ENCODE assay signal across 1 cellular context in genomic region chr21:41953249-41953830, GRCh38.
TF ChIP-seq lines count a peak whose summit lies in the region.

No MANE protein-coding gene starts in this region.

TF ChIP-seq in K562, 482 proteins besides CTCF, POLR2A, EP300 and RAD21 (continued from another document and continues in another):
- TF ChIP-seq, protein P1, sequence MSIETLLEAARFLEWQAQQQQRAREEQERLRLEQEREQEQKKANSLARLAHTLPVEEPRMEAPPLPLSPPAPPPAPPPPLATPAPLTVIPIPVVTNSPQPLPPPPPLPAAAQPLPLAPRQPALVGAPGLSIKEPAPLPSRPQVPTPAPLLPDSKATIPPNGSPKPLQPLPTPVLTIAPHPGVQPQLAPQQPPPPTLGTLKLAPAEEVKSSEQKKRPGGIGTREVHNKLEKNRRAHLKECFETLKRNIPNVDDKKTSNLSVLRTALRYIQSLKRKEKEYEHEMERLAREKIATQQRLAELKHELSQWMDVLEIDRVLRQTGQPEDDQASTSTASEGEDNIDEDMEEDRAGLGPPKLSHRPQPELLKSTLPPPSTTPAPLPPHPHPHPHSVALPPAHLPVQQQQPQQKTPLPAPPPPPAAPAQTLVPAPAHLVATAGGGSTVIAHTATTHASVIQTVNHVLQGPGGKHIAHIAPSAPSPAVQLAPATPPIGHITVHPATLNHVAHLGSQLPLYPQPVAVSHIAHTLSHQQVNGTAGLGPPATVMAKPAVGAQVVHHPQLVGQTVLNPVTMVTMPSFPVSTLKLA (conservative IDR thresholded peaks at IDR 0.05), result no peak
- TF ChIP-seq TBL1XR1 (IDR thresholded peaks at IDR 0.05; ENCODE audit: low read length in 2 of 2) (no peak), KDM2B (CRISPR knock-in tag; IDR thresholded peaks at IDR 0.05) (no peak), ATF7 (IDR thresholded peaks at IDR 0.05) (no peak), ERF (CRISPR knock-in tag; IDR thresholded peaks at IDR 0.05) (0 out of 2 replicates have a peak, but pooled peaks have one; percentile 46), BMI1 (IDR thresholded peaks at IDR 0.05; ENCODE audit: low read length) (no peak), NBN (IDR thresholded peaks at IDR 0.05; ENCODE audit: low read depth) (no peak), CBFB (CRISPR knock-in tag; IDR thresholded peaks at IDR 0.05) (no peak), FOXJ2 (tag; IDR thresholded peaks at IDR 0.05) (no peak), SRSF9 (IDR thresholded peaks at IDR 0.05; ENCODE audit: borderline replicate concordance, low read depth, low read length) (no peak), MTA3 (IDR thresholded peaks at IDR 0.05; ENCODE audit: borderline replicate concordance) (peak; percentile 15; the same call in 1 of the 2 replicates), ZKSCAN8 (CRISPR knock-in tag; IDR thresholded peaks at IDR 0.05) (no peak), CTBP1 (IDR thresholded peaks at IDR 0.05; ENCODE audit: borderline replicate concordance) (peak; percentile 20; the same call in 1 of the 2 replicates), RBM34 (IDR thresholded peaks at IDR 0.05; ENCODE audit: borderline replicate concordance, insufficient read depth, low read length) (0 out of 2 replicates have a peak, but pooled peaks have one; percentile 60), ZNF696 (CRISPR knock-in tag; conservative IDR thresholded peaks at IDR 0.05) (no peak), POLR2G (IDR thresholded peaks at IDR 0.05; ENCODE audit: low read depth, low read length) (peak; percentile 46), FOXM1 (IDR thresholded peaks at IDR 0.05; ENCODE audit: low read depth) (no peak), FOXM1 (CRISPR knock-in tag; IDR thresholded peaks at IDR 0.05; ENCODE audit: low read depth) (no peak), GABPB1 (CRISPR knock-in tag; IDR thresholded peaks at IDR 0.05) (peak; percentile 34; the same call in 1 of the 2 replicates), ZNF263 (CRISPR knock-in tag; IDR thresholded peaks at IDR 0.05; ENCODE audit: borderline replicate concordance) (peak; percentile 74), CREB5 (CRISPR knock-in tag; IDR thresholded peaks at IDR 0.05) (no peak), KLF1 (tag; IDR thresholded peaks at IDR 0.05) (no peak), ESRRA (IDR thresholded peaks at IDR 0.05; ENCODE audit: borderline replicate concordance, low read depth) (no peak), FIP1L1 (IDR thresholded peaks at IDR 0.05; ENCODE audit: low read depth, low read length, poor library complexity, severe bottlenecking) (peak; percentile 59), RB1 (IDR thresholded peaks at IDR 0.05; ENCODE audit: low read depth) (peak; percentile 51; the same call in 1 of the 2 replicates), BHLHE40 (IDR thresholded peaks at IDR 0.05; ENCODE audit: low read length) (no peak), FOS (IDR thresholded peaks at IDR 0.05; ENCODE audit: extremely low read depth, insufficient read length) (no peak), POLR3G (IDR thresholded peaks at IDR 0.05; ENCODE audit: extremely low read depth, insufficient read length, insufficient replicate concordance) (no peak), NCOR1 (IDR thresholded peaks at IDR 0.05) (no peak), TRIM25 (IDR thresholded peaks at IDR 0.05; ENCODE audit: borderline replicate concordance) (no peak), UBTF (IDR thresholded peaks at IDR 0.05; ENCODE audit: borderline replicate concordance in 1 of 2, low read depth in 2 of 2, low read length in 2 of 2) (peak in 1 of 2 experiments; percentile 50; a peak in 2 of 4 replicates), NONO (IDR thresholded peaks at IDR 0.05; ENCODE audit: low read depth in 2 of 2, low read length in 1 of 2) (peak; percentile 33 to 46; a peak in 1 of 4 replicates), ZNF75A (CRISPR knock-in tag; IDR thresholded peaks at IDR 0.05) (no peak), L3MBTL2 (IDR thresholded peaks at IDR 0.05) (peak; percentile 61), ZNF583 (CRISPR knock-in tag; IDR thresholded peaks at IDR 0.05) (no peak), ZBTB8A (IDR thresholded peaks at IDR 0.05; ENCODE audit: partially characterized antibody) (no peak), ZBTB43 (CRISPR knock-in tag; IDR thresholded peaks at IDR 0.05) (no peak), GABPA (tag; conservative IDR thresholded peaks at IDR 0.05; ENCODE audit: low read depth) (peak; percentile 33), ZFX (CRISPR knock-in tag; IDR thresholded peaks at IDR 0.05) (peak; percentile 55), ZC3H4 (CRISPR knock-in tag; IDR thresholded peaks at IDR 0.05; ENCODE audit: borderline replicate concordance) (0 out of 2 replicates have a peak, but pooled peaks have one; percentile 63), ZNF76 (CRISPR knock-in tag; IDR thresholded peaks at IDR 0.05; ENCODE audit: borderline replicate concordance) (no peak), CHD1 (IDR thresholded peaks at IDR 0.05; ENCODE audit: low read length) (peak; percentile 33), ZNF3 (CRISPR knock-in tag; IDR thresholded peaks at IDR 0.05) (no peak), PTBP1 (IDR thresholded peaks at IDR 0.05; ENCODE audit: low read depth, low read length) (0 out of 2 replicates have a peak, but pooled peaks have one; percentile 54), RUNX1 (IDR thresholded peaks at IDR 0.05; ENCODE audit: low read depth) (no peak)
- TF ChIP-seq, protein P2, sequence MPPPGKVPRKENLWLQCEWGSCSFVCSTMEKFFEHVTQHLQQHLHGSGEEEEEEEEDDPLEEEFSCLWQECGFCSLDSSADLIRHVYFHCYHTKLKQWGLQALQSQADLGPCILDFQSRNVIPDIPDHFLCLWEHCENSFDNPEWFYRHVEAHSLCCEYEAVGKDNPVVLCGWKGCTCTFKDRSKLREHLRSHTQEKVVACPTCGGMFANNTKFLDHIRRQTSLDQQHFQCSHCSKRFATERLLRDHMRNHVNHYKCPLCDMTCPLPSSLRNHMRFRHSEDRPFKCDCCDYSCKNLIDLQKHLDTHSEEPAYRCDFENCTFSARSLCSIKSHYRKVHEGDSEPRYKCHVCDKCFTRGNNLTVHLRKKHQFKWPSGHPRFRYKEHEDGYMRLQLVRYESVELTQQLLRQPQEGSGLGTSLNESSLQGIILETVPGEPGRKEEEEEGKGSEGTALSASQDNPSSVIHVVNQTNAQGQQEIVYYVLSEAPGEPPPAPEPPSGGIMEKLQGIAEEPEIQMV (tag; conservative IDR thresholded peaks at IDR 0.05; ENCODE audit: low read depth), result no peak
- TF ChIP-seq, protein P3, sequence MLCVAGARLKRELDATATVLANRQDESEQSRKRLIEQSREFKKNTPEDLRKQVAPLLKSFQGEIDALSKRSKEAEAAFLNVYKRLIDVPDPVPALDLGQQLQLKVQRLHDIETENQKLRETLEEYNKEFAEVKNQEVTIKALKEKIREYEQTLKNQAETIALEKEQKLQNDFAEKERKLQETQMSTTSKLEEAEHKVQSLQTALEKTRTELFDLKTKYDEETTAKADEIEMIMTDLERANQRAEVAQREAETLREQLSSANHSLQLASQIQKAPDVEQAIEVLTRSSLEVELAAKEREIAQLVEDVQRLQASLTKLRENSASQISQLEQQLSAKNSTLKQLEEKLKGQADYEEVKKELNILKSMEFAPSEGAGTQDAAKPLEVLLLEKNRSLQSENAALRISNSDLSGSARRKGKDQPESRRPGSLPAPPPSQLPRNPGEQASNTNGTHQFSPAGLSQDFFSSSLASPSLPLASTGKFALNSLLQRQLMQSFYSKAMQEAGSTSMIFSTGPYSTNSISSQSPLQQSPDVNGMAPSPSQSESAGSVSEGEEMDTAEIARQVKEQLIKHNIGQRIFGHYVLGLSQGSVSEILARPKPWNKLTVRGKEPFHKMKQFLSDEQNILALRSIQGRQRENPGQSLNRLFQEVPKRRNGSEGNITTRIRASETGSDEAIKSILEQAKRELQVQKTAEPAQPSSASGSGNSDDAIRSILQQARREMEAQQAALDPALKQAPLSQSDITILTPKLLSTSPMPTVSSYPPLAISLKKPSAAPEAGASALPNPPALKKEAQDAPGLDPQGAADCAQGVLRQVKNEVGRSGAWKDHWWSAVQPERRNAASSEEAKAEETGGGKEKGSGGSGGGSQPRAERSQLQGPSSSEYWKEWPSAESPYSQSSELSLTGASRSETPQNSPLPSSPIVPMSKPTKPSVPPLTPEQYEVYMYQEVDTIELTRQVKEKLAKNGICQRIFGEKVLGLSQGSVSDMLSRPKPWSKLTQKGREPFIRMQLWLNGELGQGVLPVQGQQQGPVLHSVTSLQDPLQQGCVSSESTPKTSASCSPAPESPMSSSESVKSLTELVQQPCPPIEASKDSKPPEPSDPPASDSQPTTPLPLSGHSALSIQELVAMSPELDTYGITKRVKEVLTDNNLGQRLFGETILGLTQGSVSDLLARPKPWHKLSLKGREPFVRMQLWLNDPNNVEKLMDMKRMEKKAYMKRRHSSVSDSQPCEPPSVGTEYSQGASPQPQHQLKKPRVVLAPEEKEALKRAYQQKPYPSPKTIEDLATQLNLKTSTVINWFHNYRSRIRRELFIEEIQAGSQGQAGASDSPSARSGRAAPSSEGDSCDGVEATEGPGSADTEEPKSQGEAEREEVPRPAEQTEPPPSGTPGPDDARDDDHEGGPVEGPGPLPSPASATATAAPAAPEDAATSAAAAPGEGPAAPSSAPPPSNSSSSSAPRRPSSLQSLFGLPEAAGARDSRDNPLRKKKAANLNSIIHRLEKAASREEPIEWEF (CRISPR knock-in tag; IDR thresholded peaks at IDR 0.05), result no peak
- TF ChIP-seq, protein P4, sequence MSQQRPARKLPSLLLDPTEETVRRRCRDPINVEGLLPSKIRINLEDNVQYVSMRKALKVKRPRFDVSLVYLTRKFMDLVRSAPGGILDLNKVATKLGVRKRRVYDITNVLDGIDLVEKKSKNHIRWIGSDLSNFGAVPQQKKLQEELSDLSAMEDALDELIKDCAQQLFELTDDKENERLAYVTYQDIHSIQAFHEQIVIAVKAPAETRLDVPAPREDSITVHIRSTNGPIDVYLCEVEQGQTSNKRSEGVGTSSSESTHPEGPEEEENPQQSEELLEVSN (IDR thresholded peaks at IDR 0.05; ENCODE audit: borderline replicate concordance in 1 of 2, extremely low read depth in 1 of 2, insufficient read depth in 1 of 2, insufficient read length in 1 of 2, low read depth in 1 of 2, low read length in 1 of 2, poor library complexity in 1 of 2, severe bottlenecking in 1 of 2), result peak in 1 of 2 experiments; percentile 54
- TF ChIP-seq, protein P5, sequence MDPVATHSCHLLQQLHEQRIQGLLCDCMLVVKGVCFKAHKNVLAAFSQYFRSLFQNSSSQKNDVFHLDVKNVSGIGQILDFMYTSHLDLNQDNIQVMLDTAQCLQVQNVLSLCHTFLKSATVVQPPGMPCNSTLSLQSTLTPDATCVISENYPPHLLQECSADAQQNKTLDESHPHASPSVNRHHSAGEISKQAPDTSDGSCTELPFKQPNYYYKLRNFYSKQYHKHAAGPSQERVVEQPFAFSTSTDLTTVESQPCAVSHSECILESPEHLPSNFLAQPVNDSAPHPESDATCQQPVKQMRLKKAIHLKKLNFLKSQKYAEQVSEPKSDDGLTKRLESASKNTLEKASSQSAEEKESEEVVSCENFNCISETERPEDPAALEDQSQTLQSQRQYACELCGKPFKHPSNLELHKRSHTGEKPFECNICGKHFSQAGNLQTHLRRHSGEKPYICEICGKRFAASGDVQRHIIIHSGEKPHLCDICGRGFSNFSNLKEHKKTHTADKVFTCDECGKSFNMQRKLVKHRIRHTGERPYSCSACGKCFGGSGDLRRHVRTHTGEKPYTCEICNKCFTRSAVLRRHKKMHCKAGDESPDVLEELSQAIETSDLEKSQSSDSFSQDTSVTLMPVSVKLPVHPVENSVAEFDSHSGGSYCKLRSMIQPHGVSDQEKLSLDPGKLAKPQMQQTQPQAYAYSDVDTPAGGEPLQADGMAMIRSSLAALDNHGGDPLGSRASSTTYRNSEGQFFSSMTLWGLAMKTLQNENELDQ (CRISPR knock-in tag; IDR thresholded peaks at IDR 0.05; ENCODE audit: borderline replicate concordance), result no peak
